In the genomic region with DNA sequence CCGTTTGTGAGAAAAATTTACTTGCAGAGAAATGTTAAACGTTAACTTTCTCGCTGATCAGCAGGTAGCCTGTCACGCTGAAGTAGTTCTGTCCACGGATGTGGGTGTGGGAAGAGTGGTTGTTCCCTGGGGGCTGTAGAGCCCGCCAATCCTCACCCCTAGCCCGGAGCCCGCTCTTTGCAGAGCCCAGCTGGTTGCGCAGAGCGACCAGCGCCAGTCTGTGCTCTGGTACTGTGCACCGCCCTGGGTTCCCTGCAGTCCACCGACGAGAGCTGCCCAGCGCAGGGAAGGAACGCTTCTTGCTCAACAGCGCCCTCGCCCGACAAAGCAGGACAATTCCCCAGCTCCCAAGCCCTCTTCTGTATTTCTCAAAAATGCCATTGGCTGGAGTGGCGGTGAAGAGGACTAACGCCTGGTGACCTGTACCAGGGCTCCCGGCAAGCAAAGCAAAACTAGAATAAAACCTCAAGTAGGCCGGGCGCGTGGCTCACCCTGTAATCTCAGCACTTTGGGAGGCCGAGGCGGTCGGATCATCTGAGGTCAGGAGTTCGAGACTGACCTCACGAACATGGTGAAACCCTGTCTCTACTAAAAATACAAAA, we compare ENCODE assay signal across 9 cellular contexts. TPM values are rescaled to one million over a fixed set of nuclear protein-coding genes. Genes with fewer than 3 reads are reported as not detected.
DNase-seq lines count a peak whose midpoint lies in the region; ATAC-seq and TF ChIP-seq lines count a peak whose summit lies in the region.
"Had no signal": no experiment of that assay in that cellular context is flagged by ENCODE, and none has a peak within 500 bp of the region (broad histone marks: within the 10 kb centered on the region; RNA-seq: fewer than 3 reads in every experiment).

No MANE protein-coding gene starts in this region.

- DNase-seq in DMS 273 (lab: John Stamatoyannopoulos, UW; ENCODE audit: unreplicated experiment) = peak; percentile 95
- peak; percentile 50 for DNase-seq in Jurkat, Clone E6-1 (ENCODE audit: low read depth, low spot score)
- DNase-seq in OCI-M2 (lab: John Stamatoyannopoulos, UW; ENCODE audit: unreplicated experiment) = peak; percentile 98
- DNase-seq in activated T-cell treated with anti-CD3 and anti-CD28 coated beads, Interleukin-2, amount 50 U/mL, for 24 hours = peak; percentile 86
- DNase-seq in esophagus squamous epithelium (lab: John Stamatoyannopoulos, UW) = peak; percentile 20
- peak; percentile 42 to 77 (median 71) for DNase-seq in naive thymus-derived CD4-positive, alpha-beta T cell

- TF ChIP-seq POLR2A in esophagus squamous epithelium (IDR thresholded peaks at IDR 0.05) = no peak

- H3K27ac Mint-ChIP-seq in activated T-cell treated with anti-CD3 and anti-CD28 coated beads, Interleukin-2, amount 50 U/mL, for 24 hours = no peak overlapping the region
- no peak overlapping the region for H3K27ac Mint-ChIP-seq in naive thymus-derived CD4-positive, alpha-beta T cell
- no peak overlapping the region for H3K27ac Mint-ChIP-seq in stimulated activated memory B cell treated with anti-CD40 and anti-IgM and Interleukin-4, amounts not matched to agents 10 μg/mL and 1 μg/mL and 100 μg/mL, for 72 hours

- H3K27ac ChIP-seq in esophagus squamous epithelium = no peak overlapping the region
- no peak overlapping the region for H3K27ac ChIP-seq in naive thymus-derived CD4-positive, alpha-beta T cell (ENCODE audit: low read depth, low read length)

- peaks cover 0 to 64% (median 2%) of the 10 kb centered on the region in 4 donors for H3K27me3 ChIP-seq in esophagus squamous epithelium
- no peaks in the 10 kb centered on the region for H3K27me3 ChIP-seq in naive thymus-derived CD4-positive, alpha-beta T cell (ENCODE audit: control insufficient read depth in 2 of 2, insufficient read depth in 2 of 2, low read length in 2 of 2)

- peaks cover 15% of the 10 kb centered on the region for H3K4me1 Mint-ChIP-seq in activated T-cell treated with anti-CD3 and anti-CD28 coated beads, Interleukin-2, amount 50 U/mL, for 24 hours (ENCODE audit: low read depth)
- H3K4me1 Mint-ChIP-seq in naive thymus-derived CD4-positive, alpha-beta T cell = peaks cover 0 to 19% (median 16%) of the 10 kb centered on the region in 7 donors
- peaks cover 13% of the 10 kb centered on the region for H3K4me1 Mint-ChIP-seq in stimulated activated memory B cell treated with anti-CD40 and anti-IgM and Interleukin-4, amounts not matched to agents 10 μg/mL and 1 μg/mL and 100 μg/mL, for 72 hours

- H3K4me3 ChIP-seq in Jurkat, Clone E6-1 (ENCODE audit: low read length) = peak overlapping the region; percentile 35
- H3K4me3 ChIP-seq in esophagus squamous epithelium = peak overlapping the region; percentile 1 to 55 (median 18)
- H3K4me3 ChIP-seq in naive thymus-derived CD4-positive, alpha-beta T cell (ENCODE audit: low read length) = no peak overlapping the region

- peak overlapping the region; percentile 64 for H3K4me3 Mint-ChIP-seq in activated T-cell treated with anti-CD3 and anti-CD28 coated beads, Interleukin-2, amount 50 U/mL, for 24 hours
- peak overlapping the region; percentile 45 to 80 (median 69) for H3K4me3 Mint-ChIP-seq in naive thymus-derived CD4-positive, alpha-beta T cell
- H3K4me3 Mint-ChIP-seq in stimulated activated memory B cell treated with anti-CD40 and anti-IgM and Interleukin-4, amounts not matched to agents 10 μg/mL and 1 μg/mL and 100 μg/mL, for 72 hours = peak overlapping the region; percentile 56

- WGBS in esophagus squamous epithelium, 2 donors = 3 to 18% methylated on average over 10 to 14 of the region's 30 CpGs

- CTCF ChIA-PET in naive thymus-derived CD4-positive, alpha-beta T cell (lab: Charles Lee) = interaction anchor here (0.6 to 1.2 kb wide), 7 partner anchors 9 to 379 kb away, joined by 3 to 5 read pairs (median 4); no protein-coding TSS in a partner anchor

- peaks cover 49% of the 10 kb centered on the region for H3K27me3 Mint-ChIP-seq in activated T-cell treated with anti-CD3 and anti-CD28 coated beads, Interleukin-2, amount 50 U/mL, for 24 hours
- H3K27me3 Mint-ChIP-seq in naive thymus-derived CD4-positive, alpha-beta T cell = peaks cover 43 to 51% (median 47%) of the 10 kb centered on the region in 5 donors
- peaks cover 77% of the 10 kb centered on the region for H3K27me3 Mint-ChIP-seq in stimulated activated memory B cell treated with anti-CD40 and anti-IgM and Interleukin-4, amounts not matched to agents 10 μg/mL and 1 μg/mL and 100 μg/mL, for 72 hours

- intact Hi-C loops in esophagus squamous epithelium (cut with DNase I) = no loop called here
- intact Hi-C loops in naive thymus-derived CD4-positive, alpha-beta T cell (cut with micrococcal nuclease) = loop anchor here (1.0 to 10.0 kb wide), 11 partner anchors 21 to 506 kb away; a partner anchor contains a TSS

- H3K36me3 ChIP-seq in esophagus squamous epithelium = no peaks in the 10 kb centered on the region
- no peaks in the 10 kb centered on the region for H3K36me3 ChIP-seq in naive thymus-derived CD4-positive, alpha-beta T cell (ENCODE audit: control insufficient read depth in 2 of 3, insufficient read depth in 3 of 3, low read length in 3 of 3)

- POLR2A ChIA-PET in naive thymus-derived CD4-positive, alpha-beta T cell (lab: Charles Lee) = interaction anchor here (0.6 kb wide), 2 partner anchors 18 to 127 kb away, joined by 3 to 4 read pairs; no protein-coding TSS in a partner anchor

- H3K4me1 ChIP-seq in esophagus squamous epithelium = peaks cover 12 to 29% (median 13%) of the 10 kb centered on the region in 3 donors
- peaks cover 4 to 7% of the 10 kb centered on the region in 2 donors for H3K4me1 ChIP-seq in naive thymus-derived CD4-positive, alpha-beta T cell (ENCODE audit: control insufficient read depth in 2 of 2, insufficient read depth in 2 of 2, low read length in 2 of 2)

- no peaks in the 10 kb centered on the region for H3K9me3 Mint-ChIP-seq in activated T-cell treated with anti-CD3 and anti-CD28 coated beads, Interleukin-2, amount 50 U/mL, for 24 hours
- no peaks in the 10 kb centered on the region for H3K9me3 Mint-ChIP-seq in naive thymus-derived CD4-positive, alpha-beta T cell
- H3K9me3 Mint-ChIP-seq in stimulated activated memory B cell treated with anti-CD40 and anti-IgM and Interleukin-4, amounts not matched to agents 10 μg/mL and 1 μg/mL and 100 μg/mL, for 72 hours = no peaks in the 10 kb centered on the region

- TF ChIP-seq CTCF in esophagus squamous epithelium (IDR thresholded peaks at IDR 0.05) = peak; percentile 70 to 86 (median 82)

- H3K36me3 Mint-ChIP-seq in activated T-cell treated with anti-CD3 and anti-CD28 coated beads, Interleukin-2, amount 50 U/mL, for 24 hours (ENCODE audit: low read depth) = no peaks in the 10 kb centered on the region
- H3K36me3 Mint-ChIP-seq in naive thymus-derived CD4-positive, alpha-beta T cell = no peaks in the 10 kb centered on the region
- no peaks in the 10 kb centered on the region for H3K36me3 Mint-ChIP-seq in stimulated activated memory B cell treated with anti-CD40 and anti-IgM and Interleukin-4, amounts not matched to agents 10 μg/mL and 1 μg/mL and 100 μg/mL, for 72 hours

- ATAC-seq in GM21529 (IDR thresholded peaks at IDR 0.05; ENCODE audit: unreplicated experiment) = peak; percentile 89
- peak; percentile 94 for ATAC-seq in naive thymus-derived CD4-positive, alpha-beta T cell
- peak; percentile 86 for ATAC-seq in stimulated activated memory B cell treated with anti-CD40 and anti-IgM and Interleukin-4, amounts not matched to agents 10 μg/mL and 1 μg/mL and 100 μg/mL, for 72 hours

- H3K9me3 ChIP-seq in esophagus squamous epithelium = no peaks in the 10 kb centered on the region
- no peaks in the 10 kb centered on the region for H3K9me3 ChIP-seq in naive thymus-derived CD4-positive, alpha-beta T cell (ENCODE audit: control insufficient read depth in 2 of 3, low read length in 3 of 3)

RNA-seq across cellular contexts. Expression of a gene that starts 3.3 kb away (rescaled TPM):
- not detected for polyA plus RNA-seq in Jurkat, Clone E6-1 (2012; ENCODE audit: insufficient read depth, insufficient read length)
- total RNA-seq in esophagus squamous epithelium = under 1 TPM in 3 of 4 donors, not detected in 1; 0.40 to 0.57 (median 0.47) TPM
- not detected for total RNA-seq in naive thymus-derived CD4-positive, alpha-beta T cell
- polyA plus RNA-seq in naive thymus-derived CD4-positive, alpha-beta T cell = not detected
- total RNA-seq: subcutaneous adipose tissue had no signal

RNA-seq across cellular contexts. Expression of a gene that starts 43.4 kb away (rescaled TPM):
- 13.7 TPM for polyA plus RNA-seq in Jurkat, Clone E6-1 (2012; ENCODE audit: insufficient read depth, insufficient read length)
- total RNA-seq in esophagus squamous epithelium = 10 to 100 TPM in 3 of 4 donors, 1 to 10 TPM in 1; 6.3 to 19.5 (median 13.5) TPM
- 10 to 100 TPM in 3 of 5 experiments, 1 to 10 TPM in 2; 8.8 to 19.3 (median 12.2) TPM for total RNA-seq in naive thymus-derived CD4-positive, alpha-beta T cell
- 1 to 10 TPM; 7.0 to 8.0 TPM for polyA plus RNA-seq in naive thymus-derived CD4-positive, alpha-beta T cell

Comparison
In these comparisons a context has a peak if more than half of its experiments do, and no peak if none do; other contexts are left out.
1. DNase-seq: peak in every context shown above with its lines; median percentile 98 in OCI-M2; 95 in DMS 273; 86 in activated T-cell treated with anti-CD3 and anti-CD28 coated beads, Interleukin-2, amount 50 U/mL, for 24 hours; 71 in naive thymus-derived CD4-positive, alpha-beta T cell; 50 in Jurkat, Clone E6-1; 20 in esophagus squamous epithelium.